ENCODE assay signal across 1 cellular context in the genomic region with DNA sequence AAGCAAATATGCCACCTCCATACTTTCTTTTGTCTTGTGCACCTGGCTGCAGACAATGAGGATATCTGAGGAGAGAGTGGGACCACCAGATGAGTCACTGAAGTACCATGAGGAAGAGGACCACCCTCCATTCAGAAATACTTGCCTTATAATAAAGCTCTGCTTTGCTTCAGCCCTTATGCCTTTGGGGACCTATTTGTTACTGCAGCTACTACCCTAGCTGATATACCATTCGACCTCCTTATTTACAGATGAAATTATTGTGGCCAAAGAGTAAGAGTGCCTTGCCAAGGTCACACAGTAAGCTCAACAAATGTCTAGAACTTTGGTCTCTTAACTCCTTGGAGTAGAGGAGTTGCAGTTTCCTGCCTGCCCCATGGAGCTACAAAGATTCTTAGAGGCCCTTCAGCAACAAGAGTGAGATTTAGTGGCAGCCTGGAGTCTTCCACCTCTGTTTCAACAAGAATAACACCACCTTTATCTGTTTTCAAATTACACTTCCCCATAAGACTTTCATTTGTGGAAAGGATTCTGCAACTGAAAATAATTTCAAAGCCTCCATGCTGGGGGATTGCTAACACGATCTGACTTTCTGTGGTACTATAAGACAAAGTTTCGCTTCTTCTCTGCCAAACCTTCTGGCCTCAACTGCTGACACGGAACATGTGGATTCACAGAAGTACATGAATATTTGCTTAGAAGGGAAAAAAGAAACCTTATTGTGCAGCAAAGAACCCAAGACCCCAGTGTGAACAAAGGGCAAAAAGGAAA.
A peak's percentile ranks its signal among the peaks of the same experiment; 100 is the strongest.
TF ChIP-seq lines count a peak whose summit lies in the region.

No MANE protein-coding gene starts in this region.

TF ChIP-seq in GM12878, 131 proteins besides CTCF, POLR2A, EP300 and RAD21 (continued from another document and continues in another):
- TF ChIP-seq RUNX3 (IDR thresholded peaks at IDR 0.05; ENCODE audit: low read length) (peak; percentile 90), EED (IDR thresholded peaks at IDR 0.05; ENCODE audit: low read depth) (peak; percentile 91), NFXL1 (IDR thresholded peaks at IDR 0.05; ENCODE audit: borderline replicate concordance) (no peak), ETV6 (conservative IDR thresholded peaks at IDR 0.05 in 1 of 2, IDR thresholded peaks at IDR 0.05 in 1 of 2; ENCODE audit: borderline replicate concordance in 1 of 2, low read depth in 1 of 2) (peak in 1 of 2 experiments; percentile 76; a peak in 1 of 4 replicates), RCOR1 (conservative IDR thresholded peaks at IDR 0.05; ENCODE audit: low read depth, low read length) (0 out of 2 replicates have a peak, but pooled peaks have one; percentile 72), CREM (IDR thresholded peaks at IDR 0.05; ENCODE audit: low read depth) (peak; percentile 64; the same call in 1 of the 2 replicates), BHLHE40 (IDR thresholded peaks at IDR 0.05; ENCODE audit: borderline replicate concordance in 1 of 2, low read depth in 2 of 2, low read length in 1 of 2) (peak in 1 of 2 experiments; percentile 44; a peak in 2 of 4 replicates), FOXM1 (IDR thresholded peaks at IDR 0.05; ENCODE audit: low read depth, low read length) (peak; percentile 88), ZNF217 (IDR thresholded peaks at IDR 0.05) (0 out of 2 replicates have a peak, but pooled peaks have one; percentile 37), MTA3 (IDR thresholded peaks at IDR 0.05; ENCODE audit: borderline replicate concordance, low read length) (0 out of 2 replicates have a peak, but pooled peaks have one; percentile 54), TCF12 (IDR thresholded peaks at IDR 0.05; ENCODE audit: low read depth, low read length) (peak; percentile 85), REST (IDR thresholded peaks at IDR 0.05; ENCODE audit: low read depth, low read length) (no peak), MXI1 (IDR thresholded peaks at IDR 0.05; ENCODE audit: low read depth, low read length) (peak; percentile 72), MYC (IDR thresholded peaks at IDR 0.05; ENCODE audit: insufficient read depth, insufficient read length, insufficient replicate concordance, low read length, severe bottlenecking) (no peak), CHD1 (IDR thresholded peaks at IDR 0.05; ENCODE audit: low read depth, low read length) (no peak), NR2C2 (IDR thresholded peaks at IDR 0.05; ENCODE audit: borderline replicate concordance, control insufficient read depth, insufficient read length, low read depth) (no peak), STAT3 (IDR thresholded peaks at IDR 0.05; ENCODE audit: low read depth, low read length) (peak; percentile 87), NR2C1 (IDR thresholded peaks at IDR 0.05) (no peak), ZNF274 (IDR thresholded peaks at IDR 0.05; ENCODE audit: insufficient read depth, insufficient read length) (no peak), ZBTB4 (CRISPR knock-in tag; IDR thresholded peaks at IDR 0.05) (no peak), SPI1 (IDR thresholded peaks at IDR 0.05; ENCODE audit: borderline replicate concordance, insufficient read depth, low read depth, low read length) (peak; percentile 93), TCF7 (IDR thresholded peaks at IDR 0.05; ENCODE audit: borderline replicate concordance) (peak; percentile 64; the same call in 1 of the 2 replicates), KDM1A (IDR thresholded peaks at IDR 0.05; ENCODE audit: borderline replicate concordance) (no peak), IRF4 (IDR thresholded peaks at IDR 0.05; ENCODE audit: low read depth, low read length) (0 out of 2 replicates have a peak, but pooled peaks have one; percentile 44), RAD51 (IDR thresholded peaks at IDR 0.05) (peak; percentile 13; the same call in 1 of the 2 replicates), RB1 (IDR thresholded peaks at IDR 0.05; ENCODE audit: borderline replicate concordance) (no peak), CBFB (IDR thresholded peaks at IDR 0.05; ENCODE audit: low read depth) (0 out of 2 replicates have a peak, but pooled peaks have one; percentile 43), MTA2 (IDR thresholded peaks at IDR 0.05; ENCODE audit: low read depth) (peak; percentile 77), RFX5 (IDR thresholded peaks at IDR 0.05; ENCODE audit: low read depth, low read length) (no peak), TBL1XR1 (IDR thresholded peaks at IDR 0.05; ENCODE audit: low read depth, low read length) (peak; percentile 58; the same call in 1 of the 2 replicates), SREBF2 (IDR thresholded peaks at IDR 0.05; ENCODE audit: low read length) (no peak), CHD2 (IDR thresholded peaks at IDR 0.05; ENCODE audit: borderline replicate concordance, low read depth, low read length) (no peak; the same call in 1 of the 2 replicates), IKZF1 (conservative IDR thresholded peaks at IDR 0.05) (peak; percentile 83), POLR2AphosphoS5 (IDR thresholded peaks at IDR 0.05; ENCODE audit: low read length) (no peak), ATF2 (IDR thresholded peaks at IDR 0.05; ENCODE audit: low read length) (peak; percentile 78), PAX5 (IDR thresholded peaks at IDR 0.05; ENCODE audit: borderline replicate concordance, low read depth, low read length) (peak; percentile 68; the same call in 1 of the 2 replicates)
- TF ChIP-seq, protein P1, sequence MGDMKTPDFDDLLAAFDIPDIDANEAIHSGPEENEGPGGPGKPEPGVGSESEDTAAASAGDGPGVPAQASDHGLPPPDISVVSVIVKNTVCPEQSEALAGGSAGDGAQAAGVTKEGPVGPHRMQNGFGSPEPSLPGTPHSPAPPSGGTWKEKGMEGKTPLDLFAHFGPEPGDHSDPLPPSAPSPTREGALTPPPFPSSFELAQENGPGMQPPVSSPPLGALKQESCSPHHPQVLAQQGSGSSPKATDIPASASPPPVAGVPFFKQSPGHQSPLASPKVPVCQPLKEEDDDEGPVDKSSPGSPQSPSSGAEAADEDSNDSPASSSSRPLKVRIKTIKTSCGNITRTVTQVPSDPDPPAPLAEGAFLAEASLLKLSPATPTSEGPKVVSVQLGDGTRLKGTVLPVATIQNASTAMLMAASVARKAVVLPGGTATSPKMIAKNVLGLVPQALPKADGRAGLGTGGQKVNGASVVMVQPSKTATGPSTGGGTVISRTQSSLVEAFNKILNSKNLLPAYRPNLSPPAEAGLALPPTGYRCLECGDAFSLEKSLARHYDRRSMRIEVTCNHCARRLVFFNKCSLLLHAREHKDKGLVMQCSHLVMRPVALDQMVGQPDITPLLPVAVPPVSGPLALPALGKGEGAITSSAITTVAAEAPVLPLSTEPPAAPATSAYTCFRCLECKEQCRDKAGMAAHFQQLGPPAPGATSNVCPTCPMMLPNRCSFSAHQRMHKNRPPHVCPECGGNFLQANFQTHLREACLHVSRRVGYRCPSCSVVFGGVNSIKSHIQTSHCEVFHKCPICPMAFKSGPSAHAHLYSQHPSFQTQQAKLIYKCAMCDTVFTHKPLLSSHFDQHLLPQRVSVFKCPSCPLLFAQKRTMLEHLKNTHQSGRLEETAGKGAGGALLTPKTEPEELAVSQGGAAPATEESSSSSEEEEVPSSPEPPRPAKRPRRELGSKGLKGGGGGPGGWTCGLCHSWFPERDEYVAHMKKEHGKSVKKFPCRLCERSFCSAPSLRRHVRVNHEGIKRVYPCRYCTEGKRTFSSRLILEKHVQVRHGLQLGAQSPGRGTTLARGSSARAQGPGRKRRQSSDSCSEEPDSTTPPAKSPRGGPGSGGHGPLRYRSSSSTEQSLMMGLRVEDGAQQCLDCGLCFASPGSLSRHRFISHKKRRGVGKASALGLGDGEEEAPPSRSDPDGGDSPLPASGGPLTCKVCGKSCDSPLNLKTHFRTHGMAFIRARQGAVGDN (IDR thresholded peaks at IDR 0.05) = 0 out of 2 replicates have a peak, but pooled peaks have one; percentile 42
- TF ChIP-seq, protein P2, sequence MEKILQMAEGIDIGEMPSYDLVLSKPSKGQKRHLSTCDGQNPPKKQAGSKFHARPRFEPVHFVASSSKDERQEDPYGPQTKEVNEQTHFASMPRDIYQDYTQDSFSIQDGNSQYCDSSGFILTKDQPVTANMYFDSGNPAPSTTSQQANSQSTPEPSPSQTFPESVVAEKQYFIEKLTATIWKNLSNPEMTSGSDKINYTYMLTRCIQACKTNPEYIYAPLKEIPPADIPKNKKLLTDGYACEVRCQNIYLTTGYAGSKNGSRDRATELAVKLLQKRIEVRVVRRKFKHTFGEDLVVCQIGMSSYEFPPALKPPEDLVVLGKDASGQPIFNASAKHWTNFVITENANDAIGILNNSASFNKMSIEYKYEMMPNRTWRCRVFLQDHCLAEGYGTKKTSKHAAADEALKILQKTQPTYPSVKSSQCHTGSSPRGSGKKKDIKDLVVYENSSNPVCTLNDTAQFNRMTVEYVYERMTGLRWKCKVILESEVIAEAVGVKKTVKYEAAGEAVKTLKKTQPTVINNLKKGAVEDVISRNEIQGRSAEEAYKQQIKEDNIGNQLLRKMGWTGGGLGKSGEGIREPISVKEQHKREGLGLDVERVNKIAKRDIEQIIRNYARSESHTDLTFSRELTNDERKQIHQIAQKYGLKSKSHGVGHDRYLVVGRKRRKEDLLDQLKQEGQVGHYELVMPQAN (conservative IDR thresholded peaks at IDR 0.05) = no peak
- TF ChIP-seq, protein P3, sequence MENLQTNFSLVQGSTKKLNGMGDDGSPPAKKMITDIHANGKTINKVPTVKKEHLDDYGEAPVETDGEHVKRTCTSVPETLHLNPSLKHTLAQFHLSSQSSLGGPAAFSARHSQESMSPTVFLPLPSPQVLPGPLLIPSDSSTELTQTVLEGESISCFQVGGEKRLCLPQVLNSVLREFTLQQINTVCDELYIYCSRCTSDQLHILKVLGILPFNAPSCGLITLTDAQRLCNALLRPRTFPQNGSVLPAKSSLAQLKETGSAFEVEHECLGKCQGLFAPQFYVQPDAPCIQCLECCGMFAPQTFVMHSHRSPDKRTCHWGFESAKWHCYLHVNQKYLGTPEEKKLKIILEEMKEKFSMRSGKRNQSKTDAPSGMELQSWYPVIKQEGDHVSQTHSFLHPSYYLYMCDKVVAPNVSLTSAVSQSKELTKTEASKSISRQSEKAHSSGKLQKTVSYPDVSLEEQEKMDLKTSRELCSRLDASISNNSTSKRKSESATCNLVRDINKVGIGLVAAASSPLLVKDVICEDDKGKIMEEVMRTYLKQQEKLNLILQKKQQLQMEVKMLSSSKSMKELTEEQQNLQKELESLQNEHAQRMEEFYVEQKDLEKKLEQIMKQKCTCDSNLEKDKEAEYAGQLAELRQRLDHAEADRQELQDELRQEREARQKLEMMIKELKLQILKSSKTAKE (IDR thresholded peaks at IDR 0.05; ENCODE audit: low read depth, poor library complexity, severe bottlenecking) = peak; percentile 87
